Comparison of ENCODE assay signal across 16 cellular contexts in genomic region chr4:141853091-141853734, GRCh38.
A peak's percentile ranks its signal among the peaks of the same experiment; 100 is the strongest.
DNase-seq lines count a peak whose midpoint lies in the region; ATAC-seq and TF ChIP-seq lines count a peak whose summit lies in the region.
"Had no signal": no experiment of that assay in that cellular context is flagged by ENCODE, and none has a peak within 500 bp of the region (broad histone marks: within the 10 kb centered on the region; RNA-seq: fewer than 3 reads in every experiment).

No MANE protein-coding gene starts in this region.

- H3K9me3 Mint-ChIP-seq in neural crest cell, result no peaks in the 10 kb centered on the region
- peaks cover 11% of the 10 kb centered on the region for H3K9me3 Mint-ChIP-seq in activated T-cell treated with anti-CD3 and anti-CD28 coated beads, Interleukin-2, amount 50 U/mL, for 24 hours
- H3K9me3 Mint-ChIP-seq: activated T-helper 2 cell treated with anti-CD3 and anti-CD28 coated beads, Interferon-gamma antibody, Interleukin-2, Interleukin-4, amounts not matched to agents 10 μg/mL and 5 μg/mL and 100 μg/mL, durations not matched to agents 14 hours and 24 hours and 36 hours had no signal

- no peak overlapping the region for H3K4me3 Mint-ChIP-seq in neural crest cell
- H3K4me3 Mint-ChIP-seq in activated T-cell treated with anti-CD3 and anti-CD28 coated beads, Interleukin-2, amount 50 U/mL, for 24 hours, result no peak overlapping the region
- H3K4me3 Mint-ChIP-seq: H9 had no signal

- peak overlapping the region; percentile 44 for H3K27ac Mint-ChIP-seq in neural crest cell (ENCODE audit: unreplicated experiment)
- H3K27ac Mint-ChIP-seq in activated T-cell treated with anti-CD3 and anti-CD28 coated beads, Interleukin-2, amount 50 U/mL, for 24 hours, result no peak overlapping the region
- H3K27ac Mint-ChIP-seq: activated T-helper 2 cell treated with anti-CD3 and anti-CD28 coated beads, Interferon-gamma antibody, Interleukin-2, Interleukin-4, amounts not matched to agents 10 μg/mL and 5 μg/mL and 100 μg/mL, durations not matched to agents 14 hours and 24 hours and 36 hours; H9 had no signal

- no peaks in the 10 kb centered on the region for H3K36me3 Mint-ChIP-seq in neural crest cell (ENCODE audit: low read depth)
- no peaks in the 10 kb centered on the region for H3K36me3 Mint-ChIP-seq in activated T-cell treated with anti-CD3 and anti-CD28 coated beads, Interleukin-2, amount 50 U/mL, for 24 hours (ENCODE audit: low read depth)

- no peak overlapping the region for H3K4me3 ChIP-seq in epithelial cell of esophagus (ENCODE audit: low read length)
- no peak overlapping the region for H3K4me3 ChIP-seq in Peyer's patch
- H3K4me3 ChIP-seq: heart left ventricle, lung, smooth muscle cell had no signal

- peaks cover 0 to 5% (median 0%) of the 10 kb centered on the region in 4 donors for H3K9me3 ChIP-seq in Peyer's patch

- TF ChIP-seq CTCF in epithelial cell of esophagus (IDR thresholded peaks at IDR 0.05; ENCODE audit: insufficient read depth, low read depth, low read length, missing control alignments) (no peak), neural crest cell (conservative IDR thresholded peaks at IDR 0.05) (no peak), Peyer's patch (IDR thresholded peaks at IDR 0.05) (no peak)

- no peaks in the 10 kb centered on the region for H3K27me3 Mint-ChIP-seq in neural crest cell (ENCODE audit: low read depth)
- H3K27me3 Mint-ChIP-seq in activated T-cell treated with anti-CD3 and anti-CD28 coated beads, Interleukin-2, amount 50 U/mL, for 24 hours, result no peaks in the 10 kb centered on the region

- no peaks in the 10 kb centered on the region for H3K27me3 ChIP-seq in Peyer's patch
- H3K27me3 ChIP-seq: heart left ventricle had no signal

- H3K4me1 Mint-ChIP-seq in neural crest cell, result no peaks in the 10 kb centered on the region
- no peaks in the 10 kb centered on the region for H3K4me1 Mint-ChIP-seq in activated T-cell treated with anti-CD3 and anti-CD28 coated beads, Interleukin-2, amount 50 U/mL, for 24 hours (ENCODE audit: low read depth)

- no peak overlapping the region for H3K27ac ChIP-seq in Peyer's patch
- H3K27ac ChIP-seq: heart left ventricle had no signal

- H3K4me1 ChIP-seq in Peyer's patch, result no peaks in the 10 kb centered on the region
- H3K4me1 ChIP-seq: heart left ventricle had no signal

- DNase-seq in HT-29 (ENCODE audit: low spot score) (peak; percentile 79), NCI-H345 (lab: John Stamatoyannopoulos, UW) (peak; percentile 80), epithelial cell of esophagus (ENCODE audit: low read depth) (peak; percentile 73), neural crest cell (ENCODE audit: low read depth, low spot score) (no peak), Peyer's patch (no peak), NCI-H524 (lab: John Stamatoyannopoulos, UW) (no peak)
- DNase-seq in activated T-cell treated with anti-CD3 and anti-CD28 coated beads, Interleukin-2, amount 50 U/mL, for 24 hours, result no peak
- DNase-seq: C1 segment of cervical spinal cord, H9, heart left ventricle, NCI-H1694 treated with DMSO at 0.1 percent for 48 hours, substantia nigra had no signal

- no peak for ATAC-seq in HG03571 (IDR thresholded peaks at IDR 0.05; ENCODE audit: unreplicated experiment)
- ATAC-seq: heart left ventricle had no signal

- no peak for TF ChIP-seq POLR2A in Peyer's patch (IDR thresholded peaks at IDR 0.05)

- H3K36me3 ChIP-seq in Peyer's patch, result no peaks in the 10 kb centered on the region
- H3K36me3 ChIP-seq: heart left ventricle had no signal

Comparison
In these comparisons a context has a peak if more than half of its experiments do, and no peak if none do; other contexts are left out.
1. DNase-seq: peak in HT-29 (single experiment), NCI-H345 (single experiment) and epithelial cell of esophagus (single experiment); none in neural crest cell (single experiment), Peyer's patch (0 of 3), activated T-cell treated with anti-CD3 and anti-CD28 coated beads, Interleukin-2, amount 50 U/mL, for 24 hours (single experiment) and NCI-H524 (0 of 2).